ENCODE assay signal across 8 cellular contexts in genomic region chr9:129835128-129835859, GRCh38. TPM values are rescaled to one million over a fixed set of nuclear protein-coding genes. Genes with fewer than 3 reads are reported as not detected.
DNase-seq lines count a peak whose midpoint lies in the region; ATAC-seq and TF ChIP-seq lines count a peak whose summit lies in the region.

TSS of gene C9orf78 (minus strand) at chr9:129835275. CDS start at chr9:129835221, 54 bp downstream.
TSS of gene USP20 (plus strand) at chr9:129835458. CDS start at chr9:129852556, 17,098 bp downstream.

- H3K27ac ChIP-seq in SU-DHL-6 (ENCODE audit: low read depth, low read length) = peak within 1 kb of the TSS; percentile 39
- peak within 1 kb of the TSS; percentile 52 to 72 for H3K27ac ChIP-seq in ovary
- H3K27ac ChIP-seq in thymus (ENCODE audit: low read depth) = peak within 1 kb of the TSS; percentile 89

- H4K20me1 ChIP-seq in SU-DHL-6 (ENCODE audit: low read depth, low read length) = no peaks in the 10 kb centered on the region

- H3K4me2 ChIP-seq in SU-DHL-6 (ENCODE audit: low read depth, low read length, poor library complexity, severe bottlenecking) = peak within 1 kb of the TSS; percentile 95

- intact Hi-C loops in Right ventricle myocardium inferior (cut with DNase I) = no loop called here
- intact Hi-C loops in ovary (cut with DNase I) = no loop called here

- DNase-seq in GM12864 (ENCODE audit: low read depth) = peak; percentile 83
- peak; percentile 94 to 99 (median 99) for DNase-seq in NCI-H1417 (lab: John Stamatoyannopoulos, UW)
- DNase-seq in activated naive CD8-positive, alpha-beta T cell treated with anti-CD3 and anti-CD28 coated beads, Interleukin-2, amount 10 ng/mL, durations not matched to agents 7 days and 5 days = peak; percentile 100
- peak; percentile 98 for DNase-seq in Right ventricle myocardium inferior (ENCODE audit: missing footprints)
- peak; percentile 96 to 98 (median 98) for DNase-seq in ovary

- no peaks in the 10 kb centered on the region for H3K27me3 Mint-ChIP-seq in activated naive CD8-positive, alpha-beta T cell treated with anti-CD3 and anti-CD28 coated beads, Interleukin-2, amount 10 ng/mL, durations not matched to agents 7 days and 5 days

- peak; percentile 93 for ATAC-seq in HG02759 (IDR thresholded peaks at IDR 0.05; ENCODE audit: unreplicated experiment)
- ATAC-seq in activated naive CD8-positive, alpha-beta T cell treated with anti-CD3 and anti-CD28 coated beads, Interleukin-2, amount 10 ng/mL, durations not matched to agents 7 days and 5 days (ENCODE audit: low read depth) = peak; percentile 91
- ATAC-seq in Right ventricle myocardium inferior = peak; percentile 100

- 0 to 1% (median 1%) methylated on average over 51 to 81 of the region's 81 CpGs for WGBS in ovary, 3 donors
- under 1% methylated on average over 81 of the region's 81 CpGs for WGBS in thymus

- peaks cover 49% of the 10 kb centered on the region for H3K4me1 Mint-ChIP-seq in activated naive CD8-positive, alpha-beta T cell treated with anti-CD3 and anti-CD28 coated beads, Interleukin-2, amount 10 ng/mL, durations not matched to agents 7 days and 5 days

- peak within 1 kb of the TSS; percentile 96 for H3K27ac Mint-ChIP-seq in activated naive CD8-positive, alpha-beta T cell treated with anti-CD3 and anti-CD28 coated beads, Interleukin-2, amount 10 ng/mL, durations not matched to agents 7 days and 5 days

- peaks cover 30% of the 10 kb centered on the region for H3K36me3 Mint-ChIP-seq in activated naive CD8-positive, alpha-beta T cell treated with anti-CD3 and anti-CD28 coated beads, Interleukin-2, amount 10 ng/mL, durations not matched to agents 7 days and 5 days

- no peaks in the 10 kb centered on the region for H3K9me2 ChIP-seq in SU-DHL-6 (replicated peaks; ENCODE audit: insufficient read depth, low read length)

- H3K36me3 ChIP-seq in SU-DHL-6 (ENCODE audit: low read length) = peaks cover 10% of the 10 kb centered on the region; the same call in 1 of the 2 replicates
- no peaks in the 10 kb centered on the region for H3K36me3 ChIP-seq in ovary
- H3K36me3 ChIP-seq in thymus (ENCODE audit: control insufficient read depth, insufficient read depth) = peaks cover 22% of the 10 kb centered on the region

- peak within 1 kb of the TSS; percentile 52 for H2AFZ ChIP-seq in SU-DHL-6 (ENCODE audit: low read depth, low read length, severe bottlenecking)

- peak within 1 kb of the TSS; percentile 75 for H3K9ac ChIP-seq in SU-DHL-6 (ENCODE audit: low read length)

- peaks cover 18% of the 10 kb centered on the region for H3K79me2 ChIP-seq in SU-DHL-6 (ENCODE audit: insufficient read depth, low read length)

- H3K27me3 ChIP-seq in SU-DHL-6 (ENCODE audit: low read length) (no peaks in the 10 kb centered on the region), ovary (no peaks in the 10 kb centered on the region), thymus (ENCODE audit: control insufficient read depth, insufficient read depth) (no peaks in the 10 kb centered on the region)

- peak; percentile 89 for TF ChIP-seq POLR2A in ovary (IDR thresholded peaks at IDR 0.05)

- H3F3A ChIP-seq in SU-DHL-6 (ENCODE audit: insufficient read depth) = no peaks in the 10 kb centered on the region

- TF ChIP-seq EP300 in ovary (IDR thresholded peaks at IDR 0.05) = no peak

- H3K9me3 ChIP-seq in SU-DHL-6 (ENCODE audit: insufficient read depth, low read length) = no peaks in the 10 kb centered on the region
- H3K9me3 ChIP-seq in ovary = no peaks in the 10 kb centered on the region
- H3K9me3 ChIP-seq in thymus (ENCODE audit: control insufficient read depth) = no peaks in the 10 kb centered on the region

- peak within 1 kb of the TSS; percentile 95 for H3K4me3 Mint-ChIP-seq in activated naive CD8-positive, alpha-beta T cell treated with anti-CD3 and anti-CD28 coated beads, Interleukin-2, amount 10 ng/mL, durations not matched to agents 7 days and 5 days

- no peak for TF ChIP-seq CTCF in GM12864 (IDR thresholded peaks at IDR 0.05; ENCODE audit: low read depth, low read length, missing control alignments)
- TF ChIP-seq CTCF in SU-DHL-6 (IDR thresholded peaks at IDR 0.05; ENCODE audit: insufficient read depth, low read length, poor library complexity, severe bottlenecking) = no peak
- peak in 1 of 3 donors; percentile 24 for TF ChIP-seq CTCF in ovary (IDR thresholded peaks at IDR 0.05)

- H3K4me3 ChIP-seq in GM12864 (ENCODE audit: low read depth, low read length) = peak within 1 kb of the TSS; percentile 96
- H3K4me3 ChIP-seq in SU-DHL-6 (ENCODE audit: insufficient read depth, low read length, poor library complexity, severe bottlenecking) = peak within 1 kb of the TSS; percentile 86
- peak within 1 kb of the TSS; percentile 97 for H3K4me3 ChIP-seq in ovary
- peak within 1 kb of the TSS; percentile 96 for H3K4me3 ChIP-seq in thymus (ENCODE audit: low read length)

- H3K4me1 ChIP-seq in ovary (ENCODE audit: insufficient read depth) (peaks cover 9% of the 10 kb centered on the region), thymus (ENCODE audit: control insufficient read depth, insufficient read depth, low read length) (peaks cover 35% of the 10 kb centered on the region)

- no peaks in the 10 kb centered on the region for H3K9me3 Mint-ChIP-seq in activated naive CD8-positive, alpha-beta T cell treated with anti-CD3 and anti-CD28 coated beads, Interleukin-2, amount 10 ng/mL, durations not matched to agents 7 days and 5 days

- POLR2A ChIA-PET in activated naive CD8-positive, alpha-beta T cell treated with anti-CD3 and anti-CD28 coated beads, Interleukin-2, amount 10 ng/mL, durations not matched to agents 7 days and 5 days (lab: Charles Lee) = interaction anchor here (0.6 to 6.7 kb wide), 19 partner anchors 9 to 216 kb away, joined by 3 to 96 read pairs (median 4); partner anchors contain the start of genes TOR1A and TOR1B

RNA-seq across cellular contexts. Expression of gene C9orf78, which starts in this region (rescaled TPM):
- total RNA-seq in activated naive CD8-positive, alpha-beta T cell treated with anti-CD3 and anti-CD28 coated beads, Interleukin-2, amount 10 ng/mL, durations not matched to agents 7 days and 5 days = 10 to 100 TPM; 71.4 to 73.4 TPM
- total RNA-seq in Right ventricle myocardium inferior = 32.0 TPM
- 10 to 100 TPM; 34.1 to 45.7 (median 37.0) TPM for total RNA-seq in ovary
- polyA plus RNA-seq in ovary = 100 to 1,000 TPM in 1 of 2 donors, 10 to 100 TPM in 1; 55.4 to 130 TPM
- 95.0 TPM for polyA plus RNA-seq in thymus

RNA-seq across cellular contexts. Expression of gene USP20, which starts in this region (rescaled TPM):
- 100 to 1,000 TPM; 107 to 111 TPM for total RNA-seq in activated naive CD8-positive, alpha-beta T cell treated with anti-CD3 and anti-CD28 coated beads, Interleukin-2, amount 10 ng/mL, durations not matched to agents 7 days and 5 days
- total RNA-seq in Right ventricle myocardium inferior (14.0 TPM), ovary (10 to 100 TPM; 14.5 to 39.8 (median 32.4) TPM)
- polyA plus RNA-seq in ovary (10 to 100 TPM in 1 of 2 donors, 1 to 10 TPM in 1; 6.8 to 29.7 TPM), thymus (175 TPM)

Comparison
In these comparisons a context has a peak if more than half of its experiments do, and no peak if none do; other contexts are left out.
1. Peak in every context shown above with its lines: DNase-seq, ATAC-seq, H3K4me3 ChIP-seq and H3K27ac ChIP-seq.
2. H3K27ac ChIP-seq: peak in every context shown above with its lines; median percentile 89 in thymus; 62 in ovary; 39 in SU-DHL-6.